Comparison of ENCODE assay signal across 34 cellular contexts in genomic region chr5:171470420-171470819, GRCh38. TPM values are rescaled to one million over a fixed set of nuclear protein-coding genes. Genes with fewer than 3 reads are reported as not detected.
DNase-seq lines count a peak whose midpoint lies in the region; ATAC-seq, FAIRE-seq and TF ChIP-seq lines count a peak whose summit lies in the region.
"Had no signal": no experiment of that assay in that cellular context is flagged by ENCODE, and none has a peak within 500 bp of the region (broad histone marks: within the 10 kb centered on the region; RNA-seq: fewer than 3 reads in every experiment).

No MANE protein-coding gene starts in this region.

- in situ Hi-C loops in K562 (cut with MboI) = no loop called here
- in situ Hi-C loops in mammary epithelial cell (cut with MboI; ENCODE audit: low sequenced_read_pairs in 2 of 2) = no loop called here

- no peak for TF ChIP-seq EP300 in K562 (IDR thresholded peaks at IDR 0.05; ENCODE audit: low read length)

- H3K27ac ChIP-seq in RWPE2 (ENCODE audit: poor library complexity, severe bottlenecking) (no peak overlapping the region), K562 (ENCODE audit: extremely low read depth, low read depth, low read length) (no peak overlapping the region), body of pancreas (no peak overlapping the region), mammary epithelial cell (ENCODE audit: insufficient read depth, low read depth, low read length) (no peak overlapping the region)
- H3K27ac ChIP-seq: 22Rv1; A549; BLaER1; BLaER1 treated with 17β-estradiol and CSF1 and Interleukin-3, amounts not matched to agents 10 nM and 100 nM; C4-2B had no signal

- H3K36me3 ChIP-seq in RWPE2 (ENCODE audit: low read depth) (no peaks in the 10 kb centered on the region), K562 (ENCODE audit: control insufficient read depth, insufficient read depth, low read length) (no peaks in the 10 kb centered on the region), body of pancreas (replicated peaks in 1 of 2; ENCODE audit: insufficient read depth in 1 of 2, low read depth in 2 of 2) (no peaks in the 10 kb centered on the region), mammary epithelial cell (ENCODE audit: insufficient read depth, low read length) (no peaks in the 10 kb centered on the region)
- H3K36me3 ChIP-seq: BE2C; BLaER1; BLaER1 treated with 17β-estradiol and CSF1 and Interleukin-3, amounts not matched to agents 10 nM and 100 nM had no signal

- TF ChIP-seq POLR2A in K562 (conservative IDR thresholded peaks at IDR 0.05) = no peak
- TF ChIP-seq POLR2A in body of pancreas (IDR thresholded peaks at IDR 0.05) = no peak

- TF ChIP-seq CTCF in RWPE2 (IDR thresholded peaks at IDR 0.05; ENCODE audit: poor library complexity, severe bottlenecking) (no peak), K562 (IDR thresholded peaks at IDR 0.05 in 2 of 3, conservative IDR thresholded peaks at IDR 0.05 in 1 of 3; ENCODE audit: insufficient read depth in 2 of 3, low read depth in 1 of 3, low read length in 3 of 3) (no peak), body of pancreas (IDR thresholded peaks at IDR 0.05) (no peak), mammary epithelial cell (conservative IDR thresholded peaks at IDR 0.05 in 1 of 2, IDR thresholded peaks at IDR 0.05 in 1 of 2; ENCODE audit: extremely low read depth in 1 of 2, insufficient read depth in 1 of 2, low read depth in 1 of 2, low read length in 2 of 2) (no peak)

- no peaks in the 10 kb centered on the region for H3K27me3 ChIP-seq in RWPE2 (ENCODE audit: insufficient read depth, poor library complexity, severe bottlenecking)
- peaks cover 7 to 46% of the 10 kb centered on the region in 2 experiments for H3K27me3 ChIP-seq in K562 (ENCODE audit: control insufficient read depth in 2 of 2, insufficient read depth in 2 of 2, low read length in 2 of 2)
- H3K27me3 ChIP-seq in body of pancreas = no peaks in the 10 kb centered on the region
- H3K27me3 ChIP-seq in mammary epithelial cell (ENCODE audit: insufficient read depth, low read length) = peaks cover 3% of the 10 kb centered on the region
- H3K27me3 ChIP-seq: BE2C; BLaER1; BLaER1 treated with 17β-estradiol and CSF1 and Interleukin-3, amounts not matched to agents 10 nM and 100 nM had no signal

- CTCF ChIA-PET in K562 (lab: Yijun Ruan, JAX; ENCODE audit: low intra/inter-chr PET ratio) (no interaction called here), mammary epithelial cell (lab: Charles Lee; ENCODE audit: low non-redundant PET) (no interaction called here)

- no peak for TF ChIP-seq RAD21 in K562 (CRISPR knock-in tag; conservative IDR thresholded peaks at IDR 0.05 in 1 of 2, IDR thresholded peaks at IDR 0.05 in 1 of 2)

- dilution Hi-C loops in mammary epithelial cell (cut with HindIII; ENCODE audit: low sequenced_read_pairs) = loop anchor here (5.0 kb wide), 1 partner anchor 47 kb away; no protein-coding TSS in a partner anchor

- BruUV-seq in K562 (replicated peaks; lab: Mats Ljungman, UMichigan) = no TSS peak
- BruUV-seq in mammary epithelial cell (replicated peaks; lab: Mats Ljungman, UMichigan) = no TSS peak

- H2AFZ ChIP-seq in K562 (ENCODE audit: low read depth, low read length) = no peak overlapping the region
- no peak overlapping the region for H2AFZ ChIP-seq in mammary epithelial cell (ENCODE audit: low read depth, low read length)

- intact Hi-C loops in K562 (cut with micrococcal nuclease) (no loop called here), body of pancreas (cut with DNase I) (no loop called here), mammary epithelial cell (cut with micrococcal nuclease) (no loop called here)

- H3K9ac ChIP-seq in K562 (ENCODE audit: insufficient read depth in 1 of 2, low read depth in 2 of 2, low read length in 2 of 2) = no peak overlapping the region
- H3K9ac ChIP-seq in mammary epithelial cell (ENCODE audit: insufficient read depth, low read length) = no peak overlapping the region
- H3K9ac ChIP-seq: BLaER1; BLaER1 treated with 17β-estradiol and CSF1 and Interleukin-3, amounts not matched to agents 10 nM and 100 nM had no signal

- POLR2A ChIA-PET in K562 (lab: Yijun Ruan, JAX) = interaction anchor here (1.0 kb wide), 1 partner anchor 23 kb away, joined by 3 read pairs; no protein-coding TSS in a partner anchor

- H3K4me1 ChIP-seq in RWPE2 (ENCODE audit: insufficient read depth, poor library complexity, severe bottlenecking) (no peaks in the 10 kb centered on the region), K562 (replicated peaks in 1 of 2; ENCODE audit: control insufficient read depth in 2 of 2, insufficient read depth in 2 of 2, low read length in 2 of 2) (no peaks in the 10 kb centered on the region), body of pancreas (no peaks in the 10 kb centered on the region), mammary epithelial cell (ENCODE audit: insufficient read depth, low read length) (no peaks in the 10 kb centered on the region)
- H3K4me1 ChIP-seq: A549; BE2C; BLaER1; BLaER1 treated with 17β-estradiol and CSF1 and Interleukin-3, amounts not matched to agents 10 nM and 100 nM; Caco-2 had no signal

- H3K79me2 ChIP-seq in K562 (ENCODE audit: control insufficient read depth, insufficient read depth, low read length) (no peaks in the 10 kb centered on the region), mammary epithelial cell (ENCODE audit: insufficient read depth, low read length) (no peaks in the 10 kb centered on the region)

- H3K9me1 ChIP-seq in K562 (ENCODE audit: control insufficient read depth, insufficient read depth, low read length) = no peaks in the 10 kb centered on the region

- 12% methylated on average over 14 of the region's 15 CpGs for WGBS in K562 (ENCODE audit: insufficient coverage, low coverage, missing lambda C conversion rate)
- 86 to 93% methylated on average over 15 of the region's 15 CpGs for WGBS in body of pancreas, 2 donors
- WGBS in mammary epithelial cell (ENCODE audit: low coverage, missing lambda C conversion rate) = 85% methylated on average over 15 of the region's 15 CpGs

- FAIRE-seq in K562 (lab: Jason Lieb, UNC) = no peak
- FAIRE-seq: A204.1, A549, D721Med had no signal

- H4K20me1 ChIP-seq in K562 (replicated peaks; ENCODE audit: control insufficient read depth, insufficient read depth, low read length) (no peaks in the 10 kb centered on the region), mammary epithelial cell (ENCODE audit: insufficient read depth, low read length) (no peaks in the 10 kb centered on the region)
- H4K20me1 ChIP-seq: BLaER1; BLaER1 treated with 17β-estradiol and CSF1 and Interleukin-3, amounts not matched to agents 10 nM and 100 nM had no signal

- no peak overlapping the region for H3K4me2 ChIP-seq in K562 (ENCODE audit: insufficient read depth, low read length)
- H3K4me2 ChIP-seq in mammary epithelial cell (ENCODE audit: insufficient read depth, low read depth, low read length) = no peak overlapping the region
- H3K4me2 ChIP-seq: A549; BLaER1; BLaER1 treated with 17β-estradiol and CSF1 and Interleukin-3, amounts not matched to agents 10 nM and 100 nM had no signal

- DNase-seq in HT1080 (ENCODE audit: low read depth) (peak; percentile 9), RWPE2 (ENCODE audit: low spot score) (peak; percentile 18), K562 (ENCODE audit: extremely low read depth in 1 of 4, low spot score in 3 of 4) (no peak), body of pancreas (no peak), DMS79 (lab: John Stamatoyannopoulos, UW) (no peak), mammary epithelial cell (no peak)
- DNase-seq: 8988T; ACHN; AML-193; BE2C; C1 segment of cervical spinal cord; Caco-2; Calu3; CD4-positive, alpha-beta memory T cell; CD4-positive, alpha-beta T cell; CD4-positive, CD25-positive, alpha-beta regulatory T cell; CD8-positive, alpha-beta memory T cell; CD8-positive, alpha-beta T cell; COR-L47; DMS 273 treated with DMSO at 0.1 percent for 48 hours; DMS153; DMS53; DMS79 treated with DMSO at 0.1 percent for 48 hours; DND-41; EL had no signal

- no peak for ATAC-seq in RWPE2 (ENCODE audit: low read depth)
- no peak for ATAC-seq in K562
- ATAC-seq in body of pancreas = no peak
- ATAC-seq: A549; CD8-positive, alpha-beta T cell had no signal

- no peak overlapping the region for H3K4me3 ChIP-seq in RWPE2 (ENCODE audit: severe bottlenecking)
- no peak overlapping the region for H3K4me3 ChIP-seq in K562
- H3K4me3 ChIP-seq in body of pancreas = no peak overlapping the region
- H3K4me3 ChIP-seq in mammary epithelial cell (replicated peaks in 1 of 3; ENCODE audit: insufficient read depth in 1 of 3, low read depth in 2 of 3, low read length in 3 of 3) = no peak overlapping the region
- H3K4me3 ChIP-seq: A549; BLaER1; BLaER1 treated with 17β-estradiol and CSF1 and Interleukin-3, amounts not matched to agents 10 nM and 100 nM had no signal

- H3K9me3 ChIP-seq in RWPE2 (ENCODE audit: severe bottlenecking) = no peaks in the 10 kb centered on the region
- no peaks in the 10 kb centered on the region for H3K9me3 ChIP-seq in K562 (replicated peaks; ENCODE audit: control insufficient read depth, insufficient read depth, low read depth, low read length)
- H3K9me3 ChIP-seq in body of pancreas = no peaks in the 10 kb centered on the region
- no peaks in the 10 kb centered on the region for H3K9me3 ChIP-seq in mammary epithelial cell (replicated peaks; ENCODE audit: insufficient read depth, low read length)
- H3K9me3 ChIP-seq: A549, BE2C, BLaER1 had no signal

RNA-seq across cellular contexts. Expression of gene FGF18, which starts 51.0 kb away (rescaled TPM):
- total RNA-seq in HT1080 (2014; rRNA removed; shearing (Covaris generic)) = 0.06 TPM in 1 of 2 replicates, not detected in the other
- not detected in 2 replicates for polyA plus RNA-seq in HT1080 (2015; cell fraction: cytosol; rRNA removed)
- polyA plus RNA-seq in HT1080 (2015; cell fraction: nucleus; rRNA removed) = 0.11 TPM in 1 of 2 replicates, not detected in the other
- total RNA-seq in K562 (2011; cell fraction: chromatin; rRNA removed; ENCODE audit: low replicate concordance) = 0.21 TPM in 1 of 2 replicates, not detected in the other
- 0.17 TPM in 1 of 2 replicates, not detected in the other for total RNA-seq in K562 (2011; cell fraction: nucleolus; rRNA removed)
- total RNA-seq in K562 (2011; cell fraction: nucleoplasm; rRNA removed) = not detected in 2 replicates
- total RNA-seq in K562 (2014; rRNA removed) = 0.05 TPM in 1 of 2 replicates, not detected in the other
- not detected in 2 replicates for total RNA-seq in K562 (2014; rRNA removed; fragmentation: Illumina TruSeq; extraction: Trizol)
- total RNA-seq in K562 (2015; rRNA removed; fragmentation: Illumina TruSeq; extraction: Trizol) = not detected in 2 replicates
- total RNA-seq in K562 (2021) = 0.18 TPM in 1 of 2 replicates, not detected in the other
- polyA plus RNA-seq in K562 (2011; rRNA removed) = not detected in 2 replicates
- polyA plus RNA-seq in K562 (2011; cell fraction: cytosol; rRNA removed) = 0.06 TPM in 1 of 2 replicates, not detected in the other
- polyA plus RNA-seq in K562 (2011; cell fraction: nucleus; rRNA removed) = 0.11 and 0.22 TPM in 2 replicates
- polyA plus RNA-seq in K562 (2012) = 0.04 and 0.05 TPM in 2 replicates
- polyA plus RNA-seq in K562 (2014; fragmentation: Illumina TruSeq; extraction: Trizol) = not detected in 2 replicates
- not detected for polyA plus RNA-seq in K562 (2014; fragmentation: Nextera tagmentation; extraction: Ambion mirVana)
- polyA plus RNA-seq in K562 (2014; rRNA removed) = 0.11 TPM in 1 of 2 replicates, not detected in the other
- not detected in 2 replicates for polyA minus RNA-seq in K562 (2011; rRNA and poly(A)+ RNA removed)
- polyA minus RNA-seq in K562 (2011; cell fraction: cytosol; rRNA and poly(A)+ RNA removed) = not detected in 2 replicates
- polyA minus RNA-seq in K562 (2011; cell fraction: nucleus; rRNA and poly(A)+ RNA removed) = 0.13 and 0.22 TPM in 2 replicates
- total RNA-seq in body of pancreas = not detected
- under 1 TPM in 1 of 2 donors, not detected in 1; 0.24 TPM for total RNA-seq in mammary epithelial cell
- polyA plus RNA-seq in mammary epithelial cell = not detected
- polyA minus RNA-seq in mammary epithelial cell = not detected
- polyA plus RNA-seq: BJ; CD14-positive monocyte; CD8-positive, alpha-beta memory T cell had no signal

Comparison
In these comparisons a context has a peak if more than half of its experiments do, and no peak if none do; other contexts are left out.
1. DNase-seq: peak in HT1080 (single experiment) and RWPE2 (single experiment); none in K562 (0 of 4), body of pancreas (0 of 4), DMS79 (single experiment) and mammary epithelial cell (single experiment).